ENCODE assay signal across 25 cellular contexts in genomic region chr21:35969281-35969680, GRCh38.
DNase-seq lines count a peak whose midpoint lies in the region; ATAC-seq, FAIRE-seq and TF ChIP-seq lines count a peak whose summit lies in the region.
"Had no signal": no experiment of that assay in that cellular context is flagged by ENCODE, and none has a peak within 500 bp of the region (broad histone marks: within the 10 kb centered on the region; RNA-seq: fewer than 3 reads in every experiment).

No MANE protein-coding gene starts in this region.

- H3K27ac Mint-ChIP-seq in endodermal cell: no peak overlapping the region
- H3K27ac Mint-ChIP-seq: CD14-positive monocyte; CD4-positive, alpha-beta memory T cell; CD4-positive, CD25-positive, alpha-beta regulatory T cell; CD8-positive, alpha-beta memory T cell had no signal

- intact Hi-C loops in left ventricle myocardium superior (cut with micrococcal nuclease): no loop called here

- H3K4me3 ChIP-seq in MM.1S (ENCODE audit: low read length) (0 out of 2 replicates have a peak overlapping the region, but pooled peaks have one; percentile 9), H1 (ENCODE audit: extremely low read depth in 1 of 4, insufficient read depth in 2 of 4, low read depth in 3 of 4, low read length in 4 of 4) (no peak overlapping the region), endodermal cell (ENCODE audit: low read length) (no peak overlapping the region)
- H3K4me3 ChIP-seq: BLaER1 had no signal

- TF ChIP-seq EP300 in H1 (IDR thresholded peaks at IDR 0.05; ENCODE audit: borderline replicate concordance in 1 of 2, low read depth in 2 of 2, low read length in 2 of 2): no peak

- no peaks in the 10 kb centered on the region for H3K79me1 ChIP-seq in H1 (ENCODE audit: low read depth, low read length)

- CTCF ChIA-PET in H1 (lab: Charles Lee; ENCODE audit: partially characterized antibody): no interaction called here

- H3K9me3 ChIP-seq in MM.1S (replicated peaks; ENCODE audit: insufficient read depth, low read length) (no peaks in the 10 kb centered on the region), H1 (ENCODE audit: insufficient read depth in 2 of 2, low read depth in 1 of 2, low read length in 1 of 2) (no peaks in the 10 kb centered on the region), endodermal cell (ENCODE audit: control insufficient read depth, low read length) (no peaks in the 10 kb centered on the region)
- H3K9me3 ChIP-seq: BE2C, BLaER1 had no signal

- H3K4me3 Mint-ChIP-seq in endodermal cell: no peak overlapping the region
- H3K4me3 Mint-ChIP-seq: CD14-positive monocyte; CD4-positive, alpha-beta memory T cell; CD4-positive, CD25-positive, alpha-beta regulatory T cell; CD8-positive, alpha-beta memory T cell had no signal

- H3K56ac ChIP-seq in H1 (replicated peaks; ENCODE audit: insufficient read length, low read depth, low read length): no peak overlapping the region

- H3K14ac ChIP-seq in H1 (ENCODE audit: insufficient read length): no peak overlapping the region

- H4K5ac ChIP-seq in H1 (ENCODE audit: insufficient read length, low read depth, low read length): no peak overlapping the region

- H2BK15ac ChIP-seq in H1 (ENCODE audit: low read length): no peak overlapping the region

- 70% methylated on average over 6 of the region's 6 CpGs; no CpG with 5 or more reads in 1 of the 2 experiments for WGBS in H1 (ENCODE audit: extremely low coverage in 1 of 2, insufficient coverage in 1 of 2, insufficient read length in 1 of 2, insufficient replicate concordance in 2 of 2, low coverage in 1 of 2, low lambda C conversion rate in 2 of 2, missing lambda C conversion rate in 1 of 2), 2 experiments
- 94 to 97% methylated on average over 4 to 6 of the region's 6 CpGs for WGBS in endodermal cell (ENCODE audit: insufficient coverage in 1 of 2, insufficient read length in 1 of 2), 2 experiments

- H3K27ac ChIP-seq in MM.1S (ENCODE audit: low read length) (peak overlapping the region; percentile 74; the same call in 1 of the 2 replicates), H1 (ENCODE audit: low read depth, low read length) (no peak overlapping the region), endodermal cell (ENCODE audit: low read depth, low read length) (no peak overlapping the region)
- H3K27ac ChIP-seq: BLaER1 had no signal

- no peak for TF ChIP-seq POLR2A in H1 (IDR thresholded peaks at IDR 0.05; ENCODE audit: control extremely low read depth in 1 of 2, low read depth in 2 of 2, low read length in 2 of 2)

- peak overlapping the region; percentile 75 for H2BK120ac ChIP-seq in H1 (replicated peaks; ENCODE audit: low read depth, low read length)

- no peak overlapping the region for H2AK5ac ChIP-seq in H1 (ENCODE audit: low read depth, low read length)

- H3K4me1 ChIP-seq in MM.1S (ENCODE audit: low read length): peaks cover 24% of the 10 kb centered on the region
- H3K4me1 ChIP-seq in H1 (replicated peaks in 1 of 4; ENCODE audit: control insufficient read depth in 3 of 4, insufficient read depth in 4 of 4, low read length in 3 of 4): no peaks in the 10 kb centered on the region
- H3K4me1 ChIP-seq in endodermal cell (ENCODE audit: control insufficient read depth, insufficient read depth, low read length): no peaks in the 10 kb centered on the region
- H3K4me1 ChIP-seq: BE2C, BLaER1 had no signal

- H3K23me2 ChIP-seq in H1 (ENCODE audit: low read depth, low read length): no peaks in the 10 kb centered on the region

- H4K20me1 ChIP-seq in MM.1S (ENCODE audit: insufficient read depth, low read length) (no peaks in the 10 kb centered on the region), H1 (replicated peaks in 1 of 2; ENCODE audit: control insufficient read depth in 1 of 2, insufficient read depth in 2 of 2, low read length in 2 of 2) (no peaks in the 10 kb centered on the region)
- H4K20me1 ChIP-seq: BLaER1 had no signal

- no peaks in the 10 kb centered on the region for H3K36me3 ChIP-seq in MM.1S (replicated peaks; ENCODE audit: insufficient read depth, low read length)
- no peaks in the 10 kb centered on the region for H3K36me3 ChIP-seq in H1 (ENCODE audit: control insufficient read depth in 2 of 4, insufficient read depth in 4 of 4, low read length in 3 of 4)
- H3K36me3 ChIP-seq in endodermal cell (ENCODE audit: control insufficient read depth, insufficient read depth, low read length): no peaks in the 10 kb centered on the region
- H3K36me3 ChIP-seq: BE2C, BLaER1 had no signal

- no peaks in the 10 kb centered on the region for H3K79me2 ChIP-seq in MM.1S (ENCODE audit: low read length)
- no peaks in the 10 kb centered on the region for H3K79me2 ChIP-seq in H1 (ENCODE audit: control insufficient read depth in 1 of 2, insufficient read depth in 2 of 2, low read length in 2 of 2)

- H3K9ac ChIP-seq in MM.1S (ENCODE audit: low read length): no peak overlapping the region
- H3K9ac ChIP-seq in H1 (replicated peaks in 1 of 4; ENCODE audit: extremely low read depth in 1 of 4, low read depth in 3 of 4, low read length in 3 of 4): no peak overlapping the region
- H3K9ac ChIP-seq in endodermal cell (ENCODE audit: extremely low read depth, low read length, poor library complexity, severe bottlenecking): no peak overlapping the region
- H3K9ac ChIP-seq: BLaER1 had no signal

- no peak overlapping the region for H3K4ac ChIP-seq in H1 (replicated peaks; ENCODE audit: insufficient read length, low read depth, low read length)

- no peak overlapping the region for H4K91ac ChIP-seq in H1 (replicated peaks; ENCODE audit: insufficient read length, low read length)

- TF ChIP-seq CTCF in MM.1S (IDR thresholded peaks at IDR 0.05; ENCODE audit: low read length) (no peak), H1 (IDR thresholded peaks at IDR 0.05; ENCODE audit: control extremely low read depth in 1 of 3, insufficient read depth in 1 of 3, low read depth in 1 of 3, low read length in 3 of 3) (no peak), endodermal cell (conservative IDR thresholded peaks at IDR 0.05) (no peak)

- no peak overlapping the region for H3K18ac ChIP-seq in H1 (ENCODE audit: extremely low read depth, low read length)

- peaks cover 16% of the 10 kb centered on the region for H3F3A ChIP-seq in MM.1S (ENCODE audit: insufficient read depth, low read length)

- H2BK20ac ChIP-seq in H1 (ENCODE audit: low read length): no peak overlapping the region

- H2AFZ ChIP-seq in MM.1S (ENCODE audit: low read length) (0 out of 2 replicates have a peak overlapping the region, but pooled peaks have one; percentile 4), H1 (ENCODE audit: low read length) (no peak overlapping the region)

- no peak overlapping the region for H4K8ac ChIP-seq in H1 (ENCODE audit: extremely low read depth, insufficient read depth, low read length)

- H3K23ac ChIP-seq in H1 (ENCODE audit: insufficient read length): no peak overlapping the region

- TF ChIP-seq RAD21 in H1 (IDR thresholded peaks at IDR 0.05 in 1 of 2, conservative IDR thresholded peaks at IDR 0.05 in 1 of 2; ENCODE audit: low read depth in 2 of 2, low read length in 2 of 2): no peak

- ATAC-seq in left ventricle myocardium superior: no peak

- no peaks in the 10 kb centered on the region for H3K9me3 Mint-ChIP-seq in endodermal cell
- H3K9me3 Mint-ChIP-seq: CD14-positive monocyte; CD4-positive, alpha-beta memory T cell; CD8-positive, alpha-beta memory T cell had no signal

- H2BK12ac ChIP-seq in H1 (ENCODE audit: low read depth, low read length): no peak overlapping the region

- H3K36me3 Mint-ChIP-seq in endodermal cell (ENCODE audit: low read depth): no peaks in the 10 kb centered on the region
- H3K36me3 Mint-ChIP-seq: CD14-positive monocyte; CD4-positive, alpha-beta memory T cell; CD4-positive, CD25-positive, alpha-beta regulatory T cell had no signal

- H3K27me3 Mint-ChIP-seq in endodermal cell (ENCODE audit: insufficient read depth): peaks cover 5% of the 10 kb centered on the region

- peaks cover 6% of the 10 kb centered on the region for H3K4me1 Mint-ChIP-seq in endodermal cell
- H3K4me1 Mint-ChIP-seq: CD14-positive monocyte; CD4-positive, alpha-beta memory T cell; CD4-positive, CD25-positive, alpha-beta regulatory T cell; CD8-positive, alpha-beta memory T cell had no signal

- no peak overlapping the region for H2BK5ac ChIP-seq in H1 (ENCODE audit: low read depth, low read length)

- H3K27me3 ChIP-seq in MM.1S (replicated peaks; ENCODE audit: insufficient read depth, low read length) (no peaks in the 10 kb centered on the region), H1 (replicated peaks in 1 of 4; ENCODE audit: control insufficient read depth in 3 of 4, extremely low read depth in 1 of 4, insufficient read depth in 3 of 4, low read length in 3 of 4) (no peaks in the 10 kb centered on the region), endodermal cell (ENCODE audit: control insufficient read depth, insufficient read depth, low read length, poor library complexity, severe bottlenecking) (no peaks in the 10 kb centered on the region)
- H3K27me3 ChIP-seq: BE2C, BLaER1 had no signal

- H3K4me2 ChIP-seq in MM.1S (ENCODE audit: low read depth, low read length) (peak overlapping the region; percentile 54), H1 (ENCODE audit: insufficient read depth in 1 of 2, low read depth in 2 of 2, low read length in 2 of 2) (no peak overlapping the region)
- H3K4me2 ChIP-seq: BLaER1 had no signal

- POLR2A ChIA-PET in H1 (lab: Charles Lee; ENCODE audit: partially characterized antibody): no interaction called here

- FAIRE-seq in H1 (lab: Jason Lieb, UNC): no peak
- FAIRE-seq: A204.1, GM12891, GM19239 had no signal

- no peaks in the 10 kb centered on the region for H3K9me2 ChIP-seq in MM.1S (replicated peaks; ENCODE audit: insufficient read depth, low read length)

- DNase-seq in MM.1S (peak; percentile 72), H1 (ENCODE audit: low read depth in 1 of 2, low spot score in 2 of 2) (no peak), endodermal cell (no peak), left ventricle myocardium superior (no peak)
- DNase-seq in activated T-cell treated with anti-CD3 and anti-CD28 coated beads, Interleukin-2, amount 50 U/mL, for 1 hour: no peak
- DNase-seq: 8988T; ACHN; BE2C; C1 segment of cervical spinal cord; CD4-positive, alpha-beta memory T cell; CD4-positive, CD25-positive, alpha-beta regulatory T cell; CD8-positive, alpha-beta memory T cell; COR-L47; DMS 273 treated with DMSO at 0.1 percent for 48 hours; DMS153; DMS53; DMS79; DND-41; EL; GDM1 had no signal

TF ChIP-seq in H1, 55 proteins besides CTCF, POLR2A, EP300 and RAD21 (continues in another document):
- no peak for TF ChIP-seq ATF3 (IDR thresholded peaks at IDR 0.05; ENCODE audit: insufficient read depth, low read depth, low read length)
- no peak for TF ChIP-seq SRF (IDR thresholded peaks at IDR 0.05; ENCODE audit: low read depth, low read length)
- no peak for TF ChIP-seq NANOG (IDR thresholded peaks at IDR 0.05; ENCODE audit: insufficient read depth, low read depth, low read length, poor library complexity, severe bottlenecking)
- no peak for TF ChIP-seq ASH2L (IDR thresholded peaks at IDR 0.05; ENCODE audit: low read length)
- TF ChIP-seq KDM5A (IDR thresholded peaks at IDR 0.05; ENCODE audit: low read length): no peak
- TF ChIP-seq SAP30 (IDR thresholded peaks at IDR 0.05; ENCODE audit: insufficient read depth, insufficient replicate concordance, low read length): no peak
